1 cellular context compared by ENCODE assay signal in the genomic region with DNA sequence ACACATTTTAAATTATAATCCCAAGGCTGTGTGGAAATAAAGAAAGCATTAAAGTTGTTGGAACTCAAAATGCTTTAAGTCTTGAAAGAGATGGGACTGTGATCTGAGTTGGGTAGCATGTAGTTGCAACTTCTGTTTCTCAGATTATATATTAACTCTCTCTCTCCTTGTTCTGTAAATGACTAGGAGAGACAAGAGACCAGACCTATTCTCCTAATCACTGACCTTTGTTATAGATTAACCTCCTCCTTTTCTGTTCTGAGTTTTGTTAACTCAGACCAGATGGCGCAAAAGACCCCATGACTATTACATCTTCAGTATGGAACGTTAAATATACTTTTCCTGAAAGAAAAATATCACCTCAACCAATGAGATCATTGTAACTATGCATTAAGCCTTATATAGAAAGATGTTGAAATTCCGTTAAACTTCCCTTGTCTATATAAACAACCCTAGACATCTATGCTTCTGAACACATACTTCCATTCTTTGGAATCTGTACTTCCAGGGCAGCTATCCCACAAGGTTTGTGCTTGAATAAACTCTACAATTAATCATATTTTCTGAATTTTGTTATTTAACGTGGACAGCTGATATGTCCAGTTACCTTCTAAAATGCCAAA.
TF ChIP-seq lines count a peak whose summit lies in the region.

No MANE protein-coding gene starts in this region.

TF ChIP-seq in HepG2, 621 proteins besides CTCF, POLR2A, EP300 and RAD21 (continued from another document and continues in another):
- TF ChIP-seq ZNF644 (CRISPR knock-in tag; IDR thresholded peaks at IDR 0.05; ENCODE audit: low read depth) (peak; percentile 30; the same call in 1 of the 2 replicates), THYN1 (CRISPR knock-in tag; IDR thresholded peaks at IDR 0.05; ENCODE audit: borderline replicate concordance, low read depth) (no peak), KDM4B (CRISPR knock-in tag; IDR thresholded peaks at IDR 0.05) (no peak), ZNF569 (CRISPR knock-in tag; IDR thresholded peaks at IDR 0.05; ENCODE audit: borderline replicate concordance) (no peak), TEAD3 (CRISPR knock-in tag; optimal IDR thresholded peaks at IDR 0.05; ENCODE audit: borderline replicate concordance) (peak; percentile 65), NFKBIZ (CRISPR knock-in tag; IDR thresholded peaks at IDR 0.05) (peak; percentile 54; the same call in 1 of the 2 replicates), ZNF329 (CRISPR knock-in tag; IDR thresholded peaks at IDR 0.05; ENCODE audit: low read depth) (no peak), FOXK1 (CRISPR knock-in tag; IDR thresholded peaks at IDR 0.05; ENCODE audit: borderline replicate concordance, low read depth) (peak; percentile 52), ZNF761 (CRISPR knock-in tag; conservative IDR thresholded peaks at IDR 0.05) (no peak), AGO1 (IDR thresholded peaks at IDR 0.05; ENCODE audit: low read depth, low read length, poor library complexity, severe bottlenecking) (no peak), REXO4 (CRISPR knock-in tag; IDR thresholded peaks at IDR 0.05; ENCODE audit: borderline replicate concordance) (no peak), YEATS2 (CRISPR knock-in tag; IDR thresholded peaks at IDR 0.05; ENCODE audit: borderline replicate concordance) (no peak), ZNF337 (CRISPR knock-in tag; IDR thresholded peaks at IDR 0.05; ENCODE audit: borderline replicate concordance, low read depth) (no peak), GATAD2A (CRISPR knock-in tag; IDR thresholded peaks at IDR 0.05) (peak; percentile 91), CREB1 (IDR thresholded peaks at IDR 0.05) (no peak), CREB1 (CRISPR knock-in tag; IDR thresholded peaks at IDR 0.05) (peak; percentile 82)
- TF ChIP-seq, protein P1, sequence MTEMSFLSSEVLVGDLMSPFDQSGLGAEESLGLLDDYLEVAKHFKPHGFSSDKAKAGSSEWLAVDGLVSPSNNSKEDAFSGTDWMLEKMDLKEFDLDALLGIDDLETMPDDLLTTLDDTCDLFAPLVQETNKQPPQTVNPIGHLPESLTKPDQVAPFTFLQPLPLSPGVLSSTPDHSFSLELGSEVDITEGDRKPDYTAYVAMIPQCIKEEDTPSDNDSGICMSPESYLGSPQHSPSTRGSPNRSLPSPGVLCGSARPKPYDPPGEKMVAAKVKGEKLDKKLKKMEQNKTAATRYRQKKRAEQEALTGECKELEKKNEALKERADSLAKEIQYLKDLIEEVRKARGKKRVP (CRISPR knock-in tag; IDR thresholded peaks at IDR 0.05) = 0 out of 4 replicates have a peak, but pooled peaks of 1 of the 2 experiments have one; percentile 26
- TF ChIP-seq, protein P2, sequence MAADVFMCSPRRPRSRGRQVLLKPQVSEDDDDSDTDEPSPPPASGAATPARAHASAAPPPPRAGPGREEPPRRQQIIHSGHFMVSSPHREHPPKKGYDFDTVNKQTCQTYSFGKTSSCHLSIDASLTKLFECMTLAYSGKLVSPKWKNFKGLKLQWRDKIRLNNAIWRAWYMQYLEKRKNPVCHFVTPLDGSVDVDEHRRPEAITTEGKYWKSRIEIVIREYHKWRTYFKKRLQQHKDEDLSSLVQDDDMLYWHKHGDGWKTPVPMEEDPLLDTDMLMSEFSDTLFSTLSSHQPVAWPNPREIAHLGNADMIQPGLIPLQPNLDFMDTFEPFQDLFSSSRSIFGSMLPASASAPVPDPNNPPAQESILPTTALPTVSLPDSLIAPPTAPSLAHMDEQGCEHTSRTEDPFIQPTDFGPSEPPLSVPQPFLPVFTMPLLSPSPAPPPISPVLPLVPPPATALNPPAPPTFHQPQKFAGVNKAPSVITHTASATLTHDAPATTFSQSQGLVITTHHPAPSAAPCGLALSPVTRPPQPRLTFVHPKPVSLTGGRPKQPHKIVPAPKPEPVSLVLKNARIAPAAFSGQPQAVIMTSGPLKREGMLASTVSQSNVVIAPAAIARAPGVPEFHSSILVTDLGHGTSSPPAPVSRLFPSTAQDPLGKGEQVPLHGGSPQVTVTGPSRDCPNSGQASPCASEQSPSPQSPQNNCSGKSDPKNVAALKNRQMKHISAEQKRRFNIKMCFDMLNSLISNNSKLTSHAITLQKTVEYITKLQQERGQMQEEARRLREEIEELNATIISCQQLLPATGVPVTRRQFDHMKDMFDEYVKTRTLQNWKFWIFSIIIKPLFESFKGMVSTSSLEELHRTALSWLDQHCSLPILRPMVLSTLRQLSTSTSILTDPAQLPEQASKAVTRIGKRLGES (CRISPR knock-in tag; IDR thresholded peaks at IDR 0.05; ENCODE audit: borderline replicate concordance) = 0 out of 2 replicates have a peak, but pooled peaks have one; percentile 68
- TF ChIP-seq, protein P3, sequence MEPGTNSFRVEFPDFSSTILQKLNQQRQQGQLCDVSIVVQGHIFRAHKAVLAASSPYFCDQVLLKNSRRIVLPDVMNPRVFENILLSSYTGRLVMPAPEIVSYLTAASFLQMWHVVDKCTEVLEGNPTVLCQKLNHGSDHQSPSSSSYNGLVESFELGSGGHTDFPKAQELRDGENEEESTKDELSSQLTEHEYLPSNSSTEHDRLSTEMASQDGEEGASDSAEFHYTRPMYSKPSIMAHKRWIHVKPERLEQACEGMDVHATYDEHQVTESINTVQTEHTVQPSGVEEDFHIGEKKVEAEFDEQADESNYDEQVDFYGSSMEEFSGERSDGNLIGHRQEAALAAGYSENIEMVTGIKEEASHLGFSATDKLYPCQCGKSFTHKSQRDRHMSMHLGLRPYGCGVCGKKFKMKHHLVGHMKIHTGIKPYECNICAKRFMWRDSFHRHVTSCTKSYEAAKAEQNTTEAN (CRISPR knock-in tag; conservative IDR thresholded peaks at IDR 0.05) = peak; percentile 7; the same call in 1 of the 2 replicates
- TF ChIP-seq, protein P4, sequence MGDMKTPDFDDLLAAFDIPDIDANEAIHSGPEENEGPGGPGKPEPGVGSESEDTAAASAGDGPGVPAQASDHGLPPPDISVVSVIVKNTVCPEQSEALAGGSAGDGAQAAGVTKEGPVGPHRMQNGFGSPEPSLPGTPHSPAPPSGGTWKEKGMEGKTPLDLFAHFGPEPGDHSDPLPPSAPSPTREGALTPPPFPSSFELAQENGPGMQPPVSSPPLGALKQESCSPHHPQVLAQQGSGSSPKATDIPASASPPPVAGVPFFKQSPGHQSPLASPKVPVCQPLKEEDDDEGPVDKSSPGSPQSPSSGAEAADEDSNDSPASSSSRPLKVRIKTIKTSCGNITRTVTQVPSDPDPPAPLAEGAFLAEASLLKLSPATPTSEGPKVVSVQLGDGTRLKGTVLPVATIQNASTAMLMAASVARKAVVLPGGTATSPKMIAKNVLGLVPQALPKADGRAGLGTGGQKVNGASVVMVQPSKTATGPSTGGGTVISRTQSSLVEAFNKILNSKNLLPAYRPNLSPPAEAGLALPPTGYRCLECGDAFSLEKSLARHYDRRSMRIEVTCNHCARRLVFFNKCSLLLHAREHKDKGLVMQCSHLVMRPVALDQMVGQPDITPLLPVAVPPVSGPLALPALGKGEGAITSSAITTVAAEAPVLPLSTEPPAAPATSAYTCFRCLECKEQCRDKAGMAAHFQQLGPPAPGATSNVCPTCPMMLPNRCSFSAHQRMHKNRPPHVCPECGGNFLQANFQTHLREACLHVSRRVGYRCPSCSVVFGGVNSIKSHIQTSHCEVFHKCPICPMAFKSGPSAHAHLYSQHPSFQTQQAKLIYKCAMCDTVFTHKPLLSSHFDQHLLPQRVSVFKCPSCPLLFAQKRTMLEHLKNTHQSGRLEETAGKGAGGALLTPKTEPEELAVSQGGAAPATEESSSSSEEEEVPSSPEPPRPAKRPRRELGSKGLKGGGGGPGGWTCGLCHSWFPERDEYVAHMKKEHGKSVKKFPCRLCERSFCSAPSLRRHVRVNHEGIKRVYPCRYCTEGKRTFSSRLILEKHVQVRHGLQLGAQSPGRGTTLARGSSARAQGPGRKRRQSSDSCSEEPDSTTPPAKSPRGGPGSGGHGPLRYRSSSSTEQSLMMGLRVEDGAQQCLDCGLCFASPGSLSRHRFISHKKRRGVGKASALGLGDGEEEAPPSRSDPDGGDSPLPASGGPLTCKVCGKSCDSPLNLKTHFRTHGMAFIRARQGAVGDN (CRISPR knock-in tag; IDR thresholded peaks at IDR 0.05) = no peak
- TF ChIP-seq, protein P5, sequence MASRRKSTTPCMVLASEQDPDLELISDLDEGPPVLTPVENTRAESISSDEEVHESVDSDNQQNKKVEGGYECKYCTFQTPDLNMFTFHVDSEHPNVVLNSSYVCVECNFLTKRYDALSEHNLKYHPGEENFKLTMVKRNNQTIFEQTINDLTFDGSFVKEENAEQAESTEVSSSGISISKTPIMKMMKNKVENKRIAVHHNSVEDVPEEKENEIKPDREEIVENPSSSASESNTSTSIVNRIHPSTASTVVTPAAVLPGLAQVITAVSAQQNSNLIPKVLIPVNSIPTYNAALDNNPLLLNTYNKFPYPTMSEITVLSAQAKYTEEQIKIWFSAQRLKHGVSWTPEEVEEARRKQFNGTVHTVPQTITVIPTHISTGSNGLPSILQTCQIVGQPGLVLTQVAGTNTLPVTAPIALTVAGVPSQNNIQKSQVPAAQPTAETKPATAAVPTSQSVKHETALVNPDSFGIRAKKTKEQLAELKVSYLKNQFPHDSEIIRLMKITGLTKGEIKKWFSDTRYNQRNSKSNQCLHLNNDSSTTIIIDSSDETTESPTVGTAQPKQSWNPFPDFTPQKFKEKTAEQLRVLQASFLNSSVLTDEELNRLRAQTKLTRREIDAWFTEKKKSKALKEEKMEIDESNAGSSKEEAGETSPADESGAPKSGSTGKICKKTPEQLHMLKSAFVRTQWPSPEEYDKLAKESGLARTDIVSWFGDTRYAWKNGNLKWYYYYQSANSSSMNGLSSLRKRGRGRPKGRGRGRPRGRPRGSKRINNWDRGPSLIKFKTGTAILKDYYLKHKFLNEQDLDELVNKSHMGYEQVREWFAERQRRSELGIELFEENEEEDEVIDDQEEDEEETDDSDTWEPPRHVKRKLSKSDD (CRISPR knock-in tag; IDR thresholded peaks at IDR 0.05; ENCODE audit: low read depth) = no peak
- TF ChIP-seq, protein P6, sequence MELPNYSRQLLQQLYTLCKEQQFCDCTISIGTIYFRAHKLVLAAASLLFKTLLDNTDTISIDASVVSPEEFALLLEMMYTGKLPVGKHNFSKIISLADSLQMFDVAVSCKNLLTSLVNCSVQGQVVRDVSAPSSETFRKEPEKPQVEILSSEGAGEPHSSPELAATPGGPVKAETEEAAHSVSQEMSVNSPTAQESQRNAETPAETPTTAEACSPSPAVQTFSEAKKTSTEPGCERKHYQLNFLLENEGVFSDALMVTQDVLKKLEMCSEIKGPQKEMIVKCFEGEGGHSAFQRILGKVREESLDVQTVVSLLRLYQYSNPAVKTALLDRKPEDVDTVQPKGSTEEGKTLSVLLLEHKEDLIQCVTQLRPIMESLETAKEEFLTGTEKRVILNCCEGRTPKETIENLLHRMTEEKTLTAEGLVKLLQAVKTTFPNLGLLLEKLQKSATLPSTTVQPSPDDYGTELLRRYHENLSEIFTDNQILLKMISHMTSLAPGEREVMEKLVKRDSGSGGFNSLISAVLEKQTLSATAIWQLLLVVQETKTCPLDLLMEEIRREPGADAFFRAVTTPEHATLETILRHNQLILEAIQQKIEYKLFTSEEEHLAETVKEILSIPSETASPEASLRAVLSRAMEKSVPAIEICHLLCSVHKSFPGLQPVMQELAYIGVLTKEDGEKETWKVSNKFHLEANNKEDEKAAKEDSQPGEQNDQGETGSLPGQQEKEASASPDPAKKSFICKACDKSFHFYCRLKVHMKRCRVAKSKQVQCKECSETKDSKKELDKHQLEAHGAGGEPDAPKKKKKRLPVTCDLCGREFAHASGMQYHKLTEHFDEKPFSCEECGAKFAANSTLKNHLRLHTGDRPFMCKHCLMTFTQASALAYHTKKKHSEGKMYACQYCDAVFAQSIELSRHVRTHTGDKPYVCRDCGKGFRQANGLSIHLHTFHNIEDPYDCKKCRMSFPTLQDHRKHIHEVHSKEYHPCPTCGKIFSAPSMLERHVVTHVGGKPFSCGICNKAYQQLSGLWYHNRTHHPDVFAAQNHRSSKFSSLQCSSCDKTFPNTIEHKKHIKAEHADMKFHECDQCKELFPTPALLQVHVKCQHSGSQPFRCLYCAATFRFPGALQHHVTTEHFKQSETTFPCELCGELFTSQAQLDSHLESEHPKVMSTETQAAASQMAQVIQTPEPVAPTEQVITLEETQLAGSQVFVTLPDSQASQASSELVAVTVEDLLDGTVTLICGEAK (IDR thresholded peaks at IDR 0.05) = no peak
- TF ChIP-seq, protein P6 (CRISPR knock-in tag; IDR thresholded peaks at IDR 0.05) = no peak
- TF ChIP-seq, protein P7, sequence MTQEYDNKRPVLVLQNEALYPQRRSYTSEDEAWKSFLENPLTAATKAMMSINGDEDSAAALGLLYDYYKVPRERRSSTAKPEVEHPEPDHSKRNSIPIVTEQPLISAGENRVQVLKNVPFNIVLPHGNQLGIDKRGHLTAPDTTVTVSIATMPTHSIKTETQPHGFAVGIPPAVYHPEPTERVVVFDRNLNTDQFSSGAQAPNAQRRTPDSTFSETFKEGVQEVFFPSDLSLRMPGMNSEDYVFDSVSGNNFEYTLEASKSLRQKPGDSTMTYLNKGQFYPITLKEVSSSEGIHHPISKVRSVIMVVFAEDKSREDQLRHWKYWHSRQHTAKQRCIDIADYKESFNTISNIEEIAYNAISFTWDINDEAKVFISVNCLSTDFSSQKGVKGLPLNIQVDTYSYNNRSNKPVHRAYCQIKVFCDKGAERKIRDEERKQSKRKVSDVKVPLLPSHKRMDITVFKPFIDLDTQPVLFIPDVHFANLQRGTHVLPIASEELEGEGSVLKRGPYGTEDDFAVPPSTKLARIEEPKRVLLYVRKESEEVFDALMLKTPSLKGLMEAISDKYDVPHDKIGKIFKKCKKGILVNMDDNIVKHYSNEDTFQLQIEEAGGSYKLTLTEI (CRISPR knock-in tag; conservative IDR thresholded peaks at IDR 0.05) = no peak
